ENCODE assay signal across 8 cellular contexts in the genomic region with DNA sequence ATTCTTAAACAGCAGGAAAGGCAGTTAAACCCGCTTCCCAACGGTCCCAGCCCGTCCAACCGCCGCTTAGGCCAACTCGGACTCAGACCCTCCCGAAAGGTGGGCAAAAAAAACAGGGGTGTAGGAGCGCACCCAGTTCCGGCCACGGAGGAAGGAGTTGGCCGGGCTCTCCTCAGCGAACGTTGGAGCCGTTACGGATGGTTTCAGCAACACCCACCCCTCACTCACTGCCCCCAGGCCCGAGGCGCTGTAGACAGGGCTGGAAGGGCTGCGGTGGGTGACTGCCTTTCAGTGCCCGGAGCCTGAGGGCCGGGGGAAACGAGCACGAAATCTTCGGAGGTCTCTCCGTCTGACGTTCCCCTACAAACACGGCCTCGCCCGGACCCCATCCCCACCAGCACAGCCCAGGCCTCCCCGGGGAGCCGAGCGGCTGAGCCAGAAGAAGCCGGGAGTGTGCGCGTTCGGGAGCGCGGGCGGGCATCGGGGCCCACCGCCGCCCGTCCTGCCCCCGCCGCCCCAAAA. TPM values are rescaled to one million over a fixed set of nuclear protein-coding genes. Genes with fewer than 3 reads are reported as not detected.
A peak's percentile ranks its signal among the peaks of the same experiment; 100 is the strongest.
DNase-seq lines count a peak whose midpoint lies in the region; ATAC-seq and TF ChIP-seq lines count a peak whose summit lies in the region.

No MANE protein-coding gene starts in this region.

- peak; percentile 32 for DNase-seq in A172 (ENCODE audit: low spot score)
- peak; percentile 41 for DNase-seq in GM20000 (ENCODE audit: low spot score)
- peak; percentile 36 for DNase-seq in T-helper 2 cell treated with Interferon-gamma antibody and Interleukin-4, amounts not matched to agents 5 μg/mL and 100 μg/mL, for 36 hours (ENCODE audit: low spot score)
- DNase-seq in dermis blood vessel endothelial cell, result peak; percentile 25
- DNase-seq in lung (ENCODE audit: low spot score), result no peak

- H3K27ac Mint-ChIP-seq in T-helper 2 cell treated with Interferon-gamma antibody and Interleukin-4, amounts not matched to agents 5 μg/mL and 100 μg/mL, for 36 hours, result peak overlapping the region; percentile 91
- peak overlapping the region; percentile 78 for H3K27ac Mint-ChIP-seq in stimulated activated memory B cell treated with anti-CD40 and anti-IgM and Interleukin-4, amounts not matched to agents 10 μg/mL and 1 μg/mL and 100 μg/mL, for 72 hours

- no peaks in the 10 kb centered on the region for H3K27me3 ChIP-seq in lung (ENCODE audit: control insufficient read depth, insufficient read depth)

- peak overlapping the region; percentile 91 for H3K4me3 Mint-ChIP-seq in T-helper 2 cell treated with Interferon-gamma antibody and Interleukin-4, amounts not matched to agents 5 μg/mL and 100 μg/mL, for 36 hours
- H3K4me3 Mint-ChIP-seq in stimulated activated memory B cell treated with anti-CD40 and anti-IgM and Interleukin-4, amounts not matched to agents 10 μg/mL and 1 μg/mL and 100 μg/mL, for 72 hours, result peak overlapping the region; percentile 81

- TF ChIP-seq CTCF in GM20000 (IDR thresholded peaks at IDR 0.05; ENCODE audit: extremely low read depth, missing control alignments) (no peak), lung (IDR thresholded peaks at IDR 0.05; ENCODE audit: control extremely low read depth, extremely low read depth) (no peak)

- H3K9me3 Mint-ChIP-seq in T-helper 2 cell treated with Interferon-gamma antibody and Interleukin-4, amounts not matched to agents 5 μg/mL and 100 μg/mL, for 36 hours, result no peaks in the 10 kb centered on the region
- no peaks in the 10 kb centered on the region for H3K9me3 Mint-ChIP-seq in stimulated activated memory B cell treated with anti-CD40 and anti-IgM and Interleukin-4, amounts not matched to agents 10 μg/mL and 1 μg/mL and 100 μg/mL, for 72 hours

- H3K4me1 ChIP-seq in lung (ENCODE audit: control insufficient read depth in 2 of 2, insufficient read depth in 2 of 2, low read length in 2 of 2), result peaks cover 7 to 14% of the 10 kb centered on the region in 2 donors

- H3K9me3 ChIP-seq in lung (ENCODE audit: control insufficient read depth in 2 of 2, insufficient read depth in 1 of 2, low read length in 1 of 2), result no peaks in the 10 kb centered on the region

- peak overlapping the region; percentile 44 to 62 for H3K27ac ChIP-seq in lung (ENCODE audit: low read depth in 1 of 2, low read length in 1 of 2)

- peaks cover 5% of the 10 kb centered on the region for H3K36me3 Mint-ChIP-seq in T-helper 2 cell treated with Interferon-gamma antibody and Interleukin-4, amounts not matched to agents 5 μg/mL and 100 μg/mL, for 36 hours (ENCODE audit: low read depth)
- H3K36me3 Mint-ChIP-seq in stimulated activated memory B cell treated with anti-CD40 and anti-IgM and Interleukin-4, amounts not matched to agents 10 μg/mL and 1 μg/mL and 100 μg/mL, for 72 hours, result no peaks in the 10 kb centered on the region

- no peak for ATAC-seq in lung (ENCODE audit: insufficient read depth, low FRiP score)
- peak; percentile 0 for ATAC-seq in stimulated activated memory B cell treated with anti-CD40 and anti-IgM and Interleukin-4, amounts not matched to agents 10 μg/mL and 1 μg/mL and 100 μg/mL, for 72 hours
- ATAC-seq in HG03196 (IDR thresholded peaks at IDR 0.05; ENCODE audit: unreplicated experiment), result no peak
- ATAC-seq in GM21515 (IDR thresholded peaks at IDR 0.05; ENCODE audit: unreplicated experiment), result no peak

- 0% methylated on average over 42 to 44 of the region's 44 CpGs for WGBS in lung, 2 donors

- H3K4me3 ChIP-seq in lung, result peak overlapping the region; percentile 99

- no peaks in the 10 kb centered on the region for H3K36me3 ChIP-seq in lung (ENCODE audit: control insufficient read depth in 2 of 2, insufficient read depth in 2 of 2, low read length in 2 of 2)

- peaks cover 59% of the 10 kb centered on the region for H3K4me1 Mint-ChIP-seq in T-helper 2 cell treated with Interferon-gamma antibody and Interleukin-4, amounts not matched to agents 5 μg/mL and 100 μg/mL, for 36 hours (ENCODE audit: low read depth)
- H3K4me1 Mint-ChIP-seq in stimulated activated memory B cell treated with anti-CD40 and anti-IgM and Interleukin-4, amounts not matched to agents 10 μg/mL and 1 μg/mL and 100 μg/mL, for 72 hours, result peaks cover 57% of the 10 kb centered on the region

- H3K27me3 Mint-ChIP-seq in T-helper 2 cell treated with Interferon-gamma antibody and Interleukin-4, amounts not matched to agents 5 μg/mL and 100 μg/mL, for 36 hours (ENCODE audit: low read depth), result peaks cover 11% of the 10 kb centered on the region
- H3K27me3 Mint-ChIP-seq in stimulated activated memory B cell treated with anti-CD40 and anti-IgM and Interleukin-4, amounts not matched to agents 10 μg/mL and 1 μg/mL and 100 μg/mL, for 72 hours, result peaks cover 8% of the 10 kb centered on the region

RNA-seq across cellular contexts. Expression of a gene that starts 1.3 kb away (rescaled TPM):
- 58.6 and 59.2 TPM in 2 replicates for total RNA-seq in A172 (2014; rRNA removed; shearing (Covaris generic))
- total RNA-seq in dermis blood vessel endothelial cell, result 76.3 and 89.0 TPM in 2 replicates
- 100 to 1,000 TPM in 1 of 2 donors, 10 to 100 TPM in 1; 51.1 to 247 TPM for total RNA-seq in lung
- polyA plus RNA-seq in lung, result 10 to 100 TPM; 11.2 to 12.1 TPM

RNA-seq across cellular contexts. Expression of a gene that starts 3.8 kb away (rescaled TPM):
- not detected in 2 replicates for total RNA-seq in A172 (2014; rRNA removed; shearing (Covaris generic))
- total RNA-seq in dermis blood vessel endothelial cell (0.51 TPM in 1 of 2 replicates, not detected in the other), lung (1 to 10 TPM in 1 of 2 donors, not detected in 1; 1.3 TPM)
- 1 to 10 TPM in 1 of 2 donors, under 1 TPM in 1; 0.84 to 1.8 TPM for polyA plus RNA-seq in lung
